In the genomic region with DNA sequence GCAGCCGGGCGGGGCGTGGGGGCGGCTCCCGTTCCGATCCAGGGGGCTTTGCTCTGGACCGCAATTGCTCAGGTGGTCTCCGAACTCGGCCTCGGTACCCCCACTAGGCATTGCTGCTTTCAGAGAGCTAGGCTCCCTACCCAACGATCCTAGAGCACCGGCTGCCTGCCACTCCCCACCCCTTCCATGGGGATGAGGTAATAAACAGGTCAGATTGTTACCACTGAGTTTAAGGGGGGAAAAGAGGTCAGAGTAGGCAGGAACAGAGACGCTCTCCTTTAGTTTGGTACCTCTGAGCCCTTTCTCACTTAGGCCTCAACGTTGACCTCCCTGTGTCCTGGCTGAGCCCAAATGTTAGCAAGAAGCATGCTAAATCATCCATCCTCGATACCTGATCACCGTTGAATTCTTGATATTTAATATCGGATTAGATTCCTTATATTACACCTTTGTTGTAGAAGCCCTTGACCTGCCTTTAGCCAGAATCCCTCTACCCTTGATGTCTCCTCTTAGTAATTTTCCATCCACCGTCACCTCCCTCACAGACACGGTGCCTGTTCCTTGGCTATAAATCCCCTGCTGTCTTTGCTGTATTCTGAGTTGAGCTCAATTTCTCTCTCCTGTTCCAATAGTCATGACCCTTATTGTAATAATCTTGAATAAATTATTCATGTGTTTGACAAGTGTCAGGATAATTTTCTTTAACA, we compare ENCODE assay signal across 8 cellular contexts. TPM values are rescaled to one million over a fixed set of nuclear protein-coding genes. Genes with fewer than 3 reads are reported as not detected.
DNase-seq lines count a peak whose midpoint lies in the region; ATAC-seq and TF ChIP-seq lines count a peak whose summit lies in the region.

No MANE protein-coding gene starts in this region.

- H3K9me2 ChIP-seq in PC-3 (replicated peaks; ENCODE audit: low read length): no peaks in the 10 kb centered on the region

- peaks cover 3% of the 10 kb centered on the region for H3K36me3 Mint-ChIP-seq in effector memory CD8-positive, alpha-beta T cell (ENCODE audit: insufficient read depth)

- H4K20me1 ChIP-seq in PC-3 (ENCODE audit: low read length): no peaks in the 10 kb centered on the region

- H3K27ac Mint-ChIP-seq in effector memory CD8-positive, alpha-beta T cell: peak overlapping the region; percentile 82 to 87

- peak overlapping the region; percentile 89 to 93 for H3K4me3 Mint-ChIP-seq in effector memory CD8-positive, alpha-beta T cell

- in situ Hi-C loops in HAP-1 (cut with MboI; ENCODE audit: low sequenced_read_pairs): no loop called here

- H3K4me1 ChIP-seq in HAP-1 (peaks cover 29% of the 10 kb centered on the region), PC-3 (ENCODE audit: insufficient read depth, low read length) (peaks cover 9% of the 10 kb centered on the region; the same call in 1 of the 2 replicates), muscle layer of duodenum (ENCODE audit: control insufficient read depth in 1 of 2, insufficient read depth in 2 of 2, low read length in 2 of 2) (peaks cover 17 to 22% of the 10 kb centered on the region in 2 donors)

- H3K27me3 ChIP-seq in HAP-1 (ENCODE audit: low read depth) (no peaks in the 10 kb centered on the region), PC-3 (ENCODE audit: low read length) (no peaks in the 10 kb centered on the region), muscle layer of duodenum (ENCODE audit: low read depth, low read length) (no peaks in the 10 kb centered on the region)

- BruUV-seq in PC-3 (replicated peaks; lab: Mats Ljungman, UMichigan): no TSS peak

- no peaks in the 10 kb centered on the region for H3K9me3 Mint-ChIP-seq in effector memory CD8-positive, alpha-beta T cell

- H3K9me3 ChIP-seq in HAP-1 (no peaks in the 10 kb centered on the region), PC-3 (ENCODE audit: low read length) (no peaks in the 10 kb centered on the region), muscle layer of duodenum (ENCODE audit: control insufficient read depth in 1 of 2, low read length in 2 of 2) (no peaks in the 10 kb centered on the region)

- POLR2A ChIA-PET in PC-3 (lab: Charles Lee; ENCODE audit: unreplicated experiment): no interaction called here

- peak; percentile 27 for TF ChIP-seq POLR2A in GM10847 (IDR thresholded peaks at IDR 0.05; ENCODE audit: extremely low read depth, insufficient read length)

- H3K4me1 Mint-ChIP-seq in effector memory CD8-positive, alpha-beta T cell (ENCODE audit: low read depth in 2 of 2): peaks cover 12 to 14% of the 10 kb centered on the region in 2 donors

- CTCF ChIA-PET in PC-3 (lab: Charles Lee): interaction anchor here (0.6 kb wide), 1 partner anchor 157 kb away, joined by 3 read pairs; no protein-coding TSS in a partner anchor

- peak overlapping the region; percentile 97 for H3K4me2 ChIP-seq in PC-3 (ENCODE audit: low read length)

- no peaks in the 10 kb centered on the region for H3F3A ChIP-seq in PC-3 (ENCODE audit: low read length, unreplicated experiment)

- H3K27me3 Mint-ChIP-seq in effector memory CD8-positive, alpha-beta T cell: peaks cover 0 to 5% of the 10 kb centered on the region in 2 donors

- DNase-seq in HAP-1 (ENCODE audit: low spot score in 2 of 2): peak; percentile 32 to 46
- DNase-seq in PC-3: no peak
- no peak for DNase-seq in effector memory CD8-positive, alpha-beta T cell
- no peak for DNase-seq in COLO829 (ENCODE audit: low spot score)
- DNase-seq in NCI-H2081 (lab: John Stamatoyannopoulos, UW): no peak
- DNase-seq in activated CD8-positive, alpha-beta memory T cell treated with anti-CD3 and anti-CD28 coated beads for 24 hours: no peak

- no peak for TF ChIP-seq CTCF in PC-3 (conservative IDR thresholded peaks at IDR 0.05; ENCODE audit: low read depth, low read length)

- peak; percentile 30 for ATAC-seq in PC-3
- ATAC-seq in effector memory CD8-positive, alpha-beta T cell (replicated peaks): no peak

- H3K9ac ChIP-seq in PC-3 (ENCODE audit: low read length): 0 out of 2 replicates have a peak overlapping the region, but pooled peaks have one; percentile 22

- H3K4me3 ChIP-seq in HAP-1 (peak overlapping the region; percentile 93), PC-3 (ENCODE audit: low read length) (peak overlapping the region; percentile 86), muscle layer of duodenum (ENCODE audit: low read depth in 1 of 2, low read length in 2 of 2) (peak overlapping the region; percentile 97 to 98)

- peaks cover 23% of the 10 kb centered on the region for H3K79me2 ChIP-seq in PC-3 (ENCODE audit: low read length)

- H3K27ac ChIP-seq in PC-3 (ENCODE audit: low read length) (no peak overlapping the region), muscle layer of duodenum (ENCODE audit: low read length) (peak overlapping the region; percentile 96)

- intact Hi-C loops in PC-3 (cut with micrococcal nuclease): loop anchor here (2.0 to 10.0 kb wide), 4 partner anchors 65 to 157 kb away; no protein-coding TSS in a partner anchor

- no peaks in the 10 kb centered on the region for H3K36me3 ChIP-seq in HAP-1 (replicated peaks)
- H3K36me3 ChIP-seq in PC-3 (ENCODE audit: low read depth, low read length): no peaks in the 10 kb centered on the region
- H3K36me3 ChIP-seq in muscle layer of duodenum (ENCODE audit: control insufficient read depth in 1 of 2, insufficient read depth in 2 of 2, low read length in 2 of 2): no peaks in the 10 kb centered on the region

- peak overlapping the region; percentile 98 for H2AFZ ChIP-seq in PC-3 (ENCODE audit: low read length)

RNA-seq across cellular contexts. Expression of a gene that starts 0.6 kb away (rescaled TPM):
- total RNA-seq in PC-3 (2014; rRNA removed): 16.2 and 21.1 TPM in 2 replicates

Comparison
In these comparisons a context has a peak if more than half of its experiments do, and no peak if none do; other contexts are left out.
1. DNase-seq: peak in HAP-1 (2 of 2); none in PC-3 (single experiment), effector memory CD8-positive, alpha-beta T cell (0 of 3), COLO829 (single experiment), NCI-H2081 (0 of 2) and activated CD8-positive, alpha-beta memory T cell treated with anti-CD3 and anti-CD28 coated beads for 24 hours (single experiment).
2. Peak in every context shown above with its lines, with median percentiles within 50 percentile points of each other: H3K4me3 ChIP-seq.